In the genomic region with DNA sequence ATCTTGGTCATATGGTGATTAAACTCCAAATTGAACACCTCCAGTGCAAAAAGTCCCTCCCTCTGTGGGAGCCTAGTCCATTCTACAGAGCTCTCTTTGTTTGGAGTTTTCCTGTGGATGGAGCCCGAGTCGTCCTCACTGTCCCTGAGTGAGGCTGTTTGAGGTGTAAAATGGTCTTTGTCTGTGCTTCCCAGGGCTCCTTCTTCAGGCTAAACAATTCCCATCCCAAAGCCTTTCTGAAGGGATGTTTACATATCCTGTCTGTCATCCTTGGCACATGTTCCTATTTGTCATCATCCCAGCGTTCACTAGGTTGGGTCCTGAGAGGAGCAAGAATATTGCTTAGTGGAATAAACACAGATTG, we compare ENCODE assay signal across 11 cellular contexts.
DNase-seq lines count a peak whose midpoint lies in the region; ATAC-seq lines count a peak whose summit lies in the region.
"Had no signal": no experiment of that assay in that cellular context is flagged by ENCODE, and none has a peak within 500 bp of the region (broad histone marks: within the 10 kb centered on the region; RNA-seq: fewer than 3 reads in every experiment).

No MANE protein-coding gene starts in this region.

- no peaks in the 10 kb centered on the region for H3K4me1 ChIP-seq in mesendoderm (ENCODE audit: control insufficient read depth, low read depth, low read length)
- H3K4me1 ChIP-seq: colonic mucosa had no signal

- H2BK5ac ChIP-seq in mesendoderm (ENCODE audit: low read length), result no peak overlapping the region

- no peak overlapping the region for H4K8ac ChIP-seq in mesendoderm (ENCODE audit: low read depth, low read length)

- H3K4me3 ChIP-seq in mesendoderm (ENCODE audit: low read length), result no peak overlapping the region
- H3K4me3 ChIP-seq: colonic mucosa had no signal

- H3K56ac ChIP-seq in mesendoderm (ENCODE audit: low read length), result no peak overlapping the region

- no peak overlapping the region for H4K5ac ChIP-seq in mesendoderm (ENCODE audit: low read length)

- no peak overlapping the region for H3K23ac ChIP-seq in mesendoderm (ENCODE audit: low read length)

- no peaks in the 10 kb centered on the region for H3K36me3 ChIP-seq in mesendoderm (ENCODE audit: control insufficient read depth, insufficient read depth, low read length)
- H3K36me3 ChIP-seq: colonic mucosa had no signal

- no peak overlapping the region for H3K4ac ChIP-seq in mesendoderm (ENCODE audit: low read depth, low read length)

- H3K27me3 ChIP-seq in mesendoderm (ENCODE audit: insufficient read depth, low read length, poor library complexity), result no peaks in the 10 kb centered on the region
- H3K27me3 ChIP-seq: colonic mucosa had no signal

- no peak for ATAC-seq in stimulated activated naive CD8-positive, alpha-beta T cell treated with anti-CD3 and anti-CD28 coated beads, Interleukin-15, Interleukin-2, amounts not matched to agents 100 U/mL and 50 U/mL, for 24 hours

- no peak overlapping the region for H3K4me2 ChIP-seq in mesendoderm (ENCODE audit: low read length)

- H2BK120ac ChIP-seq in mesendoderm (ENCODE audit: low read depth, low read length), result no peak overlapping the region

- peak; percentile 74 for DNase-seq in GM03348 (ENCODE audit: low spot score)
- peak; percentile 17 to 38 for DNase-seq in NCI-H526 (lab: John Stamatoyannopoulos, UW)
- DNase-seq in cerebellum (ENCODE audit: low spot score), result peak; percentile 53
- peak; percentile 79 for DNase-seq in mesendoderm
- DNase-seq in inferior parietal cortex (ENCODE audit: extremely low spot score), result no peak
- no peak for DNase-seq in putamen (ENCODE audit: low spot score)
- DNase-seq in stimulated activated naive CD8-positive, alpha-beta T cell treated with anti-CD3 and anti-CD28 coated beads, Interleukin-15, Interleukin-2, amounts not matched to agents 100 U/mL and 50 U/mL, for 24 hours, result no peak
- DNase-seq in DMS79 treated with DMSO at 0.1 percent for 48 hours (lab: John Stamatoyannopoulos, UW), result no peak
- DNase-seq: colonic mucosa, DND-41, kidney had no signal

- no CpG with 5 or more reads among the region's 3 CpGs for WGBS in mesendoderm (ENCODE audit: extremely low coverage, insufficient coverage, low lambda C conversion rate)

- peak overlapping the region; percentile 64 for H3K27ac ChIP-seq in mesendoderm (ENCODE audit: low read depth, low read length)
- H3K27ac ChIP-seq: colonic mucosa had no signal

- H3K9ac ChIP-seq in mesendoderm (ENCODE audit: low read length), result no peak overlapping the region

- no peaks in the 10 kb centered on the region for H3K79me2 ChIP-seq in mesendoderm (ENCODE audit: control insufficient read depth, insufficient read depth, low read length)

- no peak overlapping the region for H3K18ac ChIP-seq in mesendoderm (ENCODE audit: low read length)

- no peak overlapping the region for H2AK5ac ChIP-seq in mesendoderm (ENCODE audit: low read length)

- no peaks in the 10 kb centered on the region for H3K79me1 ChIP-seq in mesendoderm (ENCODE audit: low read length)

- no peak overlapping the region for H2BK15ac ChIP-seq in mesendoderm (replicated peaks; ENCODE audit: low read depth)

Comparison
In these comparisons a context has a peak if more than half of its experiments do, and no peak if none do; other contexts are left out.
1. DNase-seq: peak in GM03348 (single experiment), NCI-H526 (2 of 2), cerebellum (single experiment) and mesendoderm (single experiment); none in inferior parietal cortex (single experiment), putamen (single experiment), stimulated activated naive CD8-positive, alpha-beta T cell treated with anti-CD3 and anti-CD28 coated beads, Interleukin-15, Interleukin-2, amounts not matched to agents 100 U/mL and 50 U/mL, for 24 hours (single experiment) and DMS79 treated with DMSO at 0.1 percent for 48 hours (single experiment).